In genomic region chr19:45713141-45713540, GRCh38 we compare ENCODE assay signal across 18 cellular contexts. TPM values are rescaled to one million over a fixed set of nuclear protein-coding genes. Genes with fewer than 3 reads are reported as not detected.
DNase-seq lines count a peak whose midpoint lies in the region; ATAC-seq, FAIRE-seq and TF ChIP-seq lines count a peak whose summit lies in the region.
"Had no signal": no experiment of that assay in that cellular context is flagged by ENCODE, and none has a peak within 500 bp of the region (broad histone marks: within the 10 kb centered on the region; RNA-seq: fewer than 3 reads in every experiment).

No MANE protein-coding gene starts in this region.

- TF ChIP-seq CTCF in HEK293 (tag by site-specific recombination; IDR thresholded peaks at IDR 0.05), result no peak
- TF ChIP-seq CTCF in RWPE1 (conservative IDR thresholded peaks at IDR 0.05; ENCODE audit: low read depth), result no peak
- TF ChIP-seq CTCF in kidney (IDR thresholded peaks at IDR 0.05; ENCODE audit: borderline replicate concordance, extremely low read depth, insufficient read depth), result no peak

- no peaks in the 10 kb centered on the region for H3K9me3 ChIP-seq in HEK293 (ENCODE audit: control insufficient read depth, insufficient read depth, low read depth, low read length)
- H3K9me3 ChIP-seq in kidney (ENCODE audit: control insufficient read depth in 1 of 2, low read length in 2 of 2), result no peaks in the 10 kb centered on the region
- H3K9me3 ChIP-seq: A549, BE2C had no signal

- intact Hi-C loops in kidney (cut with DNase I), result no loop called here

- DNase-seq in RWPE1 (ENCODE audit: low spot score) (no peak), kidney (peak; percentile 74)
- DNase-seq in stimulated activated CD4-positive, alpha-beta T cell treated with anti-CD3 and anti-CD28 coated beads, Interleukin-15, amount 100 ng/mL, for 24 hours, result no peak
- DNase-seq: BE2C; CD4-positive, alpha-beta memory T cell; DMS79; KG1 had no signal

- ATAC-seq in GM19467 (IDR thresholded peaks at IDR 0.05; ENCODE audit: unreplicated experiment), result no peak
- ATAC-seq: A549, HCT116 had no signal

- no peak for FAIRE-seq in kidney (lab: Jason Lieb, UNC)
- FAIRE-seq: A549, G401.6, GM12892, GM19239, H54 had no signal

- H3K4me1 ChIP-seq in HEK293 (ENCODE audit: control insufficient read depth, insufficient read depth, low read length) (peaks cover 18% of the 10 kb centered on the region), kidney (ENCODE audit: control insufficient read depth in 1 of 2, insufficient read depth in 1 of 2, low read depth in 1 of 2, low read length in 2 of 2) (peaks cover 3 to 7% of the 10 kb centered on the region in 2 donors)
- H3K4me1 ChIP-seq: BE2C had no signal

- POLR2A ChIA-PET in HEK293 (lab: Yijun Ruan, JAX) (interaction anchor here (1.5 to 2.4 kb wide), 2 partner anchors 18 to 21 kb away, joined by 4 to 12 read pairs; partner anchors contain the start of genes FBXO46, QPCTL and SNRPD2), RWPE1 (lab: Yijun Ruan, JAX; ENCODE audit: low non-redundant PET) (interaction anchor here (1.0 kb wide), 1 partner anchor 56 kb away, joined by 4 read pairs; the partner anchor contains the start of gene SIX5)

- no peak overlapping the region for H3K27ac ChIP-seq in HEK293 (ENCODE audit: extremely low read depth, low read depth, low read length)
- peak overlapping the region; percentile 20; the same call in 1 of the 2 replicates for H3K27ac ChIP-seq in RWPE1
- no peak overlapping the region for H3K27ac ChIP-seq in kidney (ENCODE audit: low read depth in 2 of 2, low read length in 2 of 2)
- H3K27ac ChIP-seq: A549, C4-2B had no signal

- no peak overlapping the region for H3K9ac ChIP-seq in kidney (ENCODE audit: low read length in 2 of 2)

- H3K36me3 ChIP-seq in HEK293 (ENCODE audit: control insufficient read depth in 2 of 2, insufficient read depth in 1 of 2, low read length in 2 of 2) (peaks cover 6 to 28% of the 10 kb centered on the region in 2 experiments; a peak in 2 of 3 replicates), kidney (ENCODE audit: control insufficient read depth in 1 of 2, insufficient read depth in 2 of 2, low read length in 2 of 2) (no peaks in the 10 kb centered on the region)

- CTCF ChIA-PET in HEK293 (lab: Yijun Ruan, JAX), result interaction anchor here (1.3 to 7.7 kb wide), 2 partner anchors 20 to 56 kb away, joined by 6 to 64 read pairs; partner anchors contain the start of genes QPCTL, SIX5 and SNRPD2
- CTCF ChIA-PET in RWPE1 (lab: Yijun Ruan, JAX), result interaction anchor here (0.7 kb wide), 1 partner anchor 72 kb away, joined by 5 read pairs; no protein-coding TSS in a partner anchor

- H3K4me3 ChIP-seq in HEK293 (ENCODE audit: low read depth, low read length), result no peak overlapping the region
- no peak overlapping the region for H3K4me3 ChIP-seq in kidney (ENCODE audit: low read length in 2 of 2)
- H3K4me3 ChIP-seq: A549 had no signal

TF ChIP-seq in HEK293, 187 proteins besides CTCF, POLR2A, EP300 and RAD21:
- peak; percentile 32; the same call in 1 of the 2 replicates for TF ChIP-seq EGR2 (tag by site-specific recombination; IDR thresholded peaks at IDR 0.05; ENCODE audit: low read depth)
- no peak for TF ChIP-seq IKZF3 (tag by site-specific recombination; IDR thresholded peaks at IDR 0.05)
TF ChIP-seq in HEK293: peak in this region for 1.

RNA-seq across cellular contexts. Expression of gene FBXO46, which starts 17.6 kb away (rescaled TPM):
- 16.6 TPM for total RNA-seq in kidney
- polyA plus RNA-seq in kidney (ENCODE audit: insufficient read depth, low read depth, low replicate concordance), result 6.5 TPM

RNA-seq across cellular contexts. Expression of gene MEIOSIN, which starts 20.1 kb away (rescaled TPM):
- total RNA-seq in kidney, result not detected
- polyA plus RNA-seq in kidney (ENCODE audit: insufficient read depth, low read depth, low replicate concordance), result not detected
- total RNA-seq: CD4-positive, alpha-beta memory T cell had no signal
- polyA plus RNA-seq: A549; AG04450; CD4-positive, alpha-beta memory T cell; IgD-negative memory B cell had no signal

RNA-seq across cellular contexts. Expression of gene QPCTL, which starts 20.7 kb away (rescaled TPM):
- total RNA-seq in kidney, result 8.0 TPM
- polyA plus RNA-seq in kidney (ENCODE audit: insufficient read depth, low read depth, low replicate concordance), result 6.8 TPM

RNA-seq across cellular contexts. Expression of gene SNRPD2, which starts 21.4 kb away (rescaled TPM):
- 252 TPM for total RNA-seq in kidney
- 358 TPM for polyA plus RNA-seq in kidney (ENCODE audit: insufficient read depth, low read depth, low replicate concordance)

RNA-seq across cellular contexts. Expression of gene GIPR, which starts 45.1 kb away (rescaled TPM):
- 3.3 TPM for total RNA-seq in kidney
- 0.65 TPM for polyA plus RNA-seq in kidney (ENCODE audit: insufficient read depth, low read depth, low replicate concordance)
- polyA plus RNA-seq: IgD-negative memory B cell had no signal
